Comparison of ENCODE assay signal across 6 cellular contexts in the genomic region with DNA sequence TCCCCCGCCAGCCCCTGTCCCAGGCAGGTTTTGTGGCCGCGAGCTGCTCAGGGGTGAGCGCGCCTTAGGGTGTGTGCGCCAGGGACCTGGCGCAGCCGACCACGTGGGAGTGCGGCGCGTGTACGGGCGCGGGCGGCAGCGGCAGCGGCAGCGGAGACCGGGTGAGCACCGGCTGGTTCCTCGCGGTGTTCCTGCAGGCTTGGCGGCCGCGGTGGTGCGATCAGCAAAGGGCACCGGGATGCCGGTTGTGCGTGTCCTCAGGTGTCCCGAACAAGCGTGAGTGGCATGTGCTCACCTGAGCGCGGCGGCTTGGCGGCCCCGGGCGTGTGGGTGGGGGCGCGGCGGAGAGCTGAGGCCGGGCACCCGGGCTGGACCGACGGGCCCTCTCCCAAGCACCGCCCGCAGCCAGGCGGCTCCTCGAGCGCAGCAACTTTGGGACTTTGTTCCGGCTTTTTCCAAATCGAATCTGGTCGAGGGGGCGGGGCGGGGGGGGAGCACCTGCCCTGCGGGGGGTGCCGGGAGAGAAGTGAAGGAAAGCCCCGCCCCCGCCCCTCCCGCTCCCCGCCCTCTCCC.
DNase-seq lines count a peak whose midpoint lies in the region; ATAC-seq and TF ChIP-seq lines count a peak whose summit lies in the region.

No MANE protein-coding gene starts in this region.

- H3K4me1 ChIP-seq in KMS-11 (ENCODE audit: low read depth, poor library complexity, severe bottlenecking) = no peaks in the 10 kb centered on the region

- peak; percentile 52 for ATAC-seq in memory B cell (ENCODE audit: low read depth)
- no peak for ATAC-seq in GM19463 (IDR thresholded peaks at IDR 0.05; ENCODE audit: unreplicated experiment)
- ATAC-seq in GM19035 (IDR thresholded peaks at IDR 0.05; ENCODE audit: unreplicated experiment) = no peak

- no peaks in the 10 kb centered on the region for H3K36me3 Mint-ChIP-seq in activated naive CD4-positive, alpha-beta T cell treated with anti-CD3 and anti-CD28 coated beads, Interleukin-2, amount 10 ng/mL, durations not matched to agents 7 days and 5 days
- no peaks in the 10 kb centered on the region for H3K36me3 Mint-ChIP-seq in memory B cell

- H3K9me3 Mint-ChIP-seq in activated naive CD4-positive, alpha-beta T cell treated with anti-CD3 and anti-CD28 coated beads, Interleukin-2, amount 10 ng/mL, durations not matched to agents 7 days and 5 days = no peaks in the 10 kb centered on the region
- no peaks in the 10 kb centered on the region for H3K9me3 Mint-ChIP-seq in memory B cell

- no peak overlapping the region for H3K27ac ChIP-seq in KMS-11

- H3K4me3 ChIP-seq in KMS-11 (IDR thresholded peaks at IDR 0.05; ENCODE audit: insufficient read depth, low read depth, low read length) = no peak overlapping the region

- no peaks in the 10 kb centered on the region for H3K79me2 ChIP-seq in KMS-11 (ENCODE audit: insufficient read depth, low read depth)

- H3K36me3 ChIP-seq in KMS-11 (ENCODE audit: insufficient read depth) = no peaks in the 10 kb centered on the region

- no peak overlapping the region for H3K27ac Mint-ChIP-seq in activated naive CD4-positive, alpha-beta T cell treated with anti-CD3 and anti-CD28 coated beads, Interleukin-2, amount 10 ng/mL, durations not matched to agents 7 days and 5 days
- no peak overlapping the region for H3K27ac Mint-ChIP-seq in memory B cell

- no peaks in the 10 kb centered on the region for H4K20me1 ChIP-seq in KMS-11 (ENCODE audit: insufficient read depth)

- peak; percentile 57 for DNase-seq in activated naive CD4-positive, alpha-beta T cell treated with anti-CD3 and anti-CD28 coated beads, Interleukin-2, amount 10 ng/mL, durations not matched to agents 7 days and 5 days
- peak in 1 of 2 donors; percentile 47 for DNase-seq in memory B cell (ENCODE audit: low spot score in 2 of 2)
- DNase-seq in SHP77 treated with DMSO at 0.1 percent for 48 hours (lab: John Stamatoyannopoulos, UW) = no peak

- peaks cover 10% of the 10 kb centered on the region for H3K4me1 Mint-ChIP-seq in activated naive CD4-positive, alpha-beta T cell treated with anti-CD3 and anti-CD28 coated beads, Interleukin-2, amount 10 ng/mL, durations not matched to agents 7 days and 5 days
- peaks cover 24% of the 10 kb centered on the region for H3K4me1 Mint-ChIP-seq in memory B cell

- peak overlapping the region; percentile 52; the same call in 1 of the 2 replicates for H2AFZ ChIP-seq in KMS-11 (ENCODE audit: low read depth)

- H3K9ac ChIP-seq in KMS-11 = no peak overlapping the region; the same call in 1 of the 2 replicates

- no peak for TF ChIP-seq CTCF in KMS-11 (conservative IDR thresholded peaks at IDR 0.05; ENCODE audit: low read depth, low read length)

- peaks cover 22% of the 10 kb centered on the region for H3K27me3 ChIP-seq in KMS-11 (ENCODE audit: insufficient read depth, low read depth)

- CTCF ChIA-PET in activated naive CD4-positive, alpha-beta T cell treated with anti-CD3 and anti-CD28 coated beads, Interleukin-2, amount 10 ng/mL, durations not matched to agents 7 days and 5 days (lab: Charles Lee) = no interaction called here

- H3K4me3 Mint-ChIP-seq in activated naive CD4-positive, alpha-beta T cell treated with anti-CD3 and anti-CD28 coated beads, Interleukin-2, amount 10 ng/mL, durations not matched to agents 7 days and 5 days = peak overlapping the region; percentile 73
- peak overlapping the region; percentile 87 for H3K4me3 Mint-ChIP-seq in memory B cell

- H3K27me3 Mint-ChIP-seq in activated naive CD4-positive, alpha-beta T cell treated with anti-CD3 and anti-CD28 coated beads, Interleukin-2, amount 10 ng/mL, durations not matched to agents 7 days and 5 days = peaks cover 78% of the 10 kb centered on the region
- H3K27me3 Mint-ChIP-seq in memory B cell = peaks cover 26% of the 10 kb centered on the region

- peak overlapping the region; percentile 33; the same call in 1 of the 2 replicates for H3K4me2 ChIP-seq in KMS-11
